8 cellular contexts compared by ENCODE assay signal in the genomic region with DNA sequence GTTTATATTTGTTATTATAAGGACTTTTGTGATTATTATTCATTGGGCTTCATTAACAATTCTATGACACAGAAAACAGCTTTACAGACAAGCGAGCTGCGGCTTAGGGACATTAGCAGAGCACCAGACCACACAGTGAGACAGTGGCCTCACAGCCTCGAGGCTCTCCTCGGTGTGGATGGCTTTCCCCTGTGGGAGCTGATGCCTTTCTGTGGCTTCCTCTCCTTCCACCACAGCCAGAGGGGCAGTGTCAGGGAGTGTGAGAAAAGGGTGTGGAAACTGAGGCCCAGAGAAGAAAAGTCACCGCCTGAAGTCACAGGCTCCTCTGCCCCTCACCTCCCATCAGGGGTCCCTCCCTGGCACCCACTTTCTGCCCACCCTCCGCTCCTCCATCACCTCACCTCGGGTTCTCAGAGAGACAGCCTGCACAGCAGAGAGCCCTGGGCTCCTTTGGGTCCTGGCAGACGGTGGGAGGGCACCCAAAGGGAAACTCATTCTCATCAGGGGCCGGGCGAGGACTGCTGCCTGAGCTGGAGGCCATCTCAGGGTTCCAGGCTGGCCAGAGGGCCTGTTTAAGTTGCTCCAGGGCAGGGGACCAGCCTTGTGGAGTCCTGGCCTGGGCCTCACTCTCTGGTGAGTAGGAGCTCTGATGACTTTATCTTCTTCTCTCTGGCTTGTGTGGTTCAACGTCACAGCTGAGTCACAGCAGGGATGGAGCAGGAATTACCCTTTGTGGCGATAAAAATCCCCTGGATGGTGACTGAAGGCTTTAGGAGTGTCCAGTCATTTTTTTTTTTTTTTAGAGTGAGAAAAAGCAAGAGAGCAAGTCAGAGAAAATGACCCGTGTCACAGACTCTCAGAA. TPM values are rescaled to one million over a fixed set of nuclear protein-coding genes. Genes with fewer than 3 reads are reported as not detected.
DNase-seq lines count a peak whose midpoint lies in the region; ATAC-seq and TF ChIP-seq lines count a peak whose summit lies in the region.

No MANE protein-coding gene starts in this region.

- CTCF ChIA-PET in Calu3 (lab: Charles Lee) = no interaction called here

- H3K4me2 ChIP-seq in OCI-LY1 (ENCODE audit: low read length) = peak overlapping the region; percentile 86

- peaks cover 10% of the 10 kb centered on the region for H3K4me1 Mint-ChIP-seq in Calu3 (ENCODE audit: low read depth, unreplicated experiment)

- intact Hi-C loops in Calu3 (cut with micrococcal nuclease; ENCODE audit: unreplicated experiment) = no loop called here

- H3K36me3 ChIP-seq in OCI-LY1 (ENCODE audit: insufficient read depth, low read length) = no peaks in the 10 kb centered on the region; the same call in 1 of the 2 replicates
- H3K36me3 ChIP-seq in kidney epithelial cell (ENCODE audit: control insufficient read depth, insufficient read depth, low read length) = no peaks in the 10 kb centered on the region

- H3K27ac ChIP-seq in OCI-LY1 (ENCODE audit: low read depth, low read length, poor library complexity, severe bottlenecking) = peak overlapping the region; percentile 76

- H3K27ac Mint-ChIP-seq in Calu3 (ENCODE audit: unreplicated experiment) = no peak overlapping the region

- no peaks in the 10 kb centered on the region for H3K9me2 ChIP-seq in OCI-LY1 (ENCODE audit: low read depth, low read length)

- no peaks in the 10 kb centered on the region for H3F3A ChIP-seq in OCI-LY1 (ENCODE audit: insufficient read depth, low read length)

- DNase-seq in Calu3 (no peak), kidney epithelial cell (ENCODE audit: low read depth) (peak; percentile 83), NCI-H1436 treated with DMSO at 0.1 percent for 48 hours (lab: John Stamatoyannopoulos, UW) (no peak), cerebellum (ENCODE audit: low spot score) (no peak)
- DNase-seq in activated effector memory CD4-positive, alpha-beta T cell treated with anti-CD3 and anti-CD28 coated beads, Interleukin-2, amount 50 U/mL, for 16 hours = peak; percentile 92
- peak; percentile 78 to 84 for DNase-seq in stimulated activated CD8-positive, alpha-beta memory T cell treated with anti-CD3 and anti-CD28 coated beads, Interleukin-15, amount 100 ng/mL, for 48 hours (ENCODE audit: low read depth in 2 of 2)

- TSS peak; percentile 32 for BruUV-seq in Calu3 (replicated peaks; lab: Mats Ljungman, UMichigan)

- no peak overlapping the region for H3K4me3 Mint-ChIP-seq in Calu3 (ENCODE audit: low read depth, unreplicated experiment)

- peaks cover 52% of the 10 kb centered on the region for H3K4me1 ChIP-seq in OCI-LY1 (ENCODE audit: insufficient read depth, low read length, severe bottlenecking)

- no peaks in the 10 kb centered on the region for H3K27me3 ChIP-seq in OCI-LY1 (ENCODE audit: insufficient read depth, low read length)
- no peaks in the 10 kb centered on the region for H3K27me3 ChIP-seq in kidney epithelial cell (ENCODE audit: control insufficient read depth, insufficient read depth, low read length)

- peak; percentile 30 for ATAC-seq in GM21737 (IDR thresholded peaks at IDR 0.05; ENCODE audit: unreplicated experiment)

- no peak overlapping the region for H2AFZ ChIP-seq in OCI-LY1 (ENCODE audit: low read length)

- H3K36me3 Mint-ChIP-seq in Calu3 (ENCODE audit: insufficient read depth, unreplicated experiment) = no peaks in the 10 kb centered on the region

- H3K79me2 ChIP-seq in OCI-LY1 (ENCODE audit: insufficient read depth, low read length) = no peaks in the 10 kb centered on the region

- no peaks in the 10 kb centered on the region for H3K9me3 ChIP-seq in OCI-LY1 (ENCODE audit: low read length)

- H3K4me3 ChIP-seq in OCI-LY1 (ENCODE audit: low read depth, low read length, poor library complexity, severe bottlenecking) (no peak overlapping the region), kidney epithelial cell (ENCODE audit: low read depth, low read length) (no peak overlapping the region)

- no peaks in the 10 kb centered on the region for H4K20me1 ChIP-seq in OCI-LY1 (ENCODE audit: insufficient read depth, low read length)

- no peak for TF ChIP-seq CTCF in Calu3 (IDR thresholded peaks at IDR 0.05; ENCODE audit: unreplicated experiment)
- no peak for TF ChIP-seq CTCF in OCI-LY1 (IDR thresholded peaks at IDR 0.05; ENCODE audit: low read length)
- no peak for TF ChIP-seq CTCF in kidney epithelial cell (IDR thresholded peaks at IDR 0.05; ENCODE audit: insufficient read depth, low read length, poor library complexity, severe bottlenecking)

- H3K9me3 Mint-ChIP-seq in Calu3 (ENCODE audit: low read depth, unreplicated experiment) = no peaks in the 10 kb centered on the region

- no peaks in the 10 kb centered on the region for H3K27me3 Mint-ChIP-seq in Calu3 (ENCODE audit: unreplicated experiment)

- peak overlapping the region; percentile 28; the same call in 1 of the 2 replicates for H3K9ac ChIP-seq in OCI-LY1 (ENCODE audit: low read length)

RNA-seq across cellular contexts. Expression of gene TRAF1, which starts 0.8 kb away (rescaled TPM):
- total RNA-seq in Calu3 (2022) = 1.5 and 1.6 TPM in 2 replicates
- 7.5 and 13.2 TPM in 2 replicates for total RNA-seq in kidney epithelial cell
- total RNA-seq in cerebellum = 3.6 TPM

RNA-seq across cellular contexts. Expression of gene PHF19, which starts 48.8 kb away (rescaled TPM):
- total RNA-seq in Calu3 (2022) = 37.2 and 44.5 TPM in 2 replicates
- 14.9 and 18.5 TPM in 2 replicates for total RNA-seq in kidney epithelial cell
- total RNA-seq in cerebellum = 20.5 TPM

Comparison
In these comparisons a context has a peak if more than half of its experiments do, and no peak if none do; other contexts are left out.
1. DNase-seq: peak in activated effector memory CD4-positive, alpha-beta T cell treated with anti-CD3 and anti-CD28 coated beads, Interleukin-2, amount 50 U/mL, for 16 hours (single experiment), kidney epithelial cell (single experiment) and stimulated activated CD8-positive, alpha-beta memory T cell treated with anti-CD3 and anti-CD28 coated beads, Interleukin-15, amount 100 ng/mL, for 48 hours (2 of 2); none in Calu3 (single experiment), NCI-H1436 treated with DMSO at 0.1 percent for 48 hours (single experiment) and cerebellum (single experiment).